In the genomic region with DNA sequence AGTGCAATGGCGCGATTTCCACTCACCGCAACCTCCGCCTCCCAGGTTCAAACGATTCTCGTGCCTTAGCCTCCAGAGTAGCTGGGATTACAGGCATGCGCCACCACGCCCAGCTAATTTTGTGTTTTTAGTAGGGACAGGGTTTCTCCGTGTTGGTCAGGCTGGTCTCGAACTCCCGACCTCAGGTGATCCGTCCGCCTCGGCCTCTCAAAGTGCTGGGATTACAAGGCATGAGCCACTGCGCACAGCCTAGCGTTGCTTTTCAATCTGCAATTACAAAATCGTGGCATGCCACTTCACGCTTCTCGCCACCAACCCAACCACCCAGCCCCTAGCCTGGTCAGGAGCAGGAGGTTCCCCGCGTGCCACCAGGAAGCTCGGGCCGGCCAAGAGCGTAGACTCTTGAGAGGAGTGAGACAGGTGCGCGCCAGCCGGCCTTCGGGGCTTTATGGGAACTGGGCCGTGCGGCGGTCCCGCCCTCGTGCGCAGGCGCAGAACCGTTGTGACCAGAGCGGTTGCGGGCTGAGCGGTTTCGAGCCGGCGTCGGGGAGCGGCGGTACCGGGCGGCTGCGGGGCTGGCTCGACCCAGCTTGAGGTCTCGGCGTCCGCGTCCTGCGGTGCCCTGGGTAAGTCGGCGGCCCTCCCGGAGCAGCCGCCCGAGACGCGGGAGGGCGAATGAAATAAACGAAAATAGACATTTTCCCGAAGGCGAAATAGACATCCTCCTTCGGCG, we compare ENCODE assay signal across 1 cellular context.
TF ChIP-seq lines count a peak whose summit lies in the region.

A gene (plus strand): TSS at position 500 of the 733 bp plus-strand sequence. CDS start 530 bp downstream, outside the sequence.

TF ChIP-seq in HepG2, 621 proteins besides CTCF, POLR2A, EP300 and RAD21 (continued from another document and continues in another):
- TF ChIP-seq NAIF1 (CRISPR knock-in tag; IDR thresholded peaks at IDR 0.05; ENCODE audit: borderline replicate concordance): no peak
- TF ChIP-seq SP5 (CRISPR knock-in tag; IDR thresholded peaks at IDR 0.05; ENCODE audit: borderline replicate concordance, low read depth): 0 out of 2 replicates have a peak, but pooled peaks have one; percentile 6
- TF ChIP-seq SALL1 (CRISPR knock-in tag; IDR thresholded peaks at IDR 0.05): peak; percentile 70
- no peak for TF ChIP-seq ZFAT (CRISPR knock-in tag; conservative IDR thresholded peaks at IDR 0.05)
- 0 out of 2 replicates have a peak, but pooled peaks have one; percentile 32 for TF ChIP-seq ELF3 (CRISPR knock-in tag; IDR thresholded peaks at IDR 0.05)
- TF ChIP-seq ZNF777 (CRISPR knock-in tag; IDR thresholded peaks at IDR 0.05): peak; percentile 92
- TF ChIP-seq KMT2A (CRISPR knock-in tag; IDR thresholded peaks at IDR 0.05): peak; percentile 41; the same call in 1 of the 2 replicates
- 0 out of 2 replicates have a peak, but pooled peaks have one; percentile 10 for TF ChIP-seq ZNF367 (CRISPR knock-in tag; IDR thresholded peaks at IDR 0.05; ENCODE audit: borderline replicate concordance)
- peak; percentile 31; the same call in 1 of the 2 replicates for TF ChIP-seq PHF21A (CRISPR knock-in tag; IDR thresholded peaks at IDR 0.05)
- 0 out of 2 replicates have a peak, but pooled peaks have one; percentile 10 for TF ChIP-seq ZFP36L1 (CRISPR knock-in tag; IDR thresholded peaks at IDR 0.05)
- TF ChIP-seq, protein P1, sequence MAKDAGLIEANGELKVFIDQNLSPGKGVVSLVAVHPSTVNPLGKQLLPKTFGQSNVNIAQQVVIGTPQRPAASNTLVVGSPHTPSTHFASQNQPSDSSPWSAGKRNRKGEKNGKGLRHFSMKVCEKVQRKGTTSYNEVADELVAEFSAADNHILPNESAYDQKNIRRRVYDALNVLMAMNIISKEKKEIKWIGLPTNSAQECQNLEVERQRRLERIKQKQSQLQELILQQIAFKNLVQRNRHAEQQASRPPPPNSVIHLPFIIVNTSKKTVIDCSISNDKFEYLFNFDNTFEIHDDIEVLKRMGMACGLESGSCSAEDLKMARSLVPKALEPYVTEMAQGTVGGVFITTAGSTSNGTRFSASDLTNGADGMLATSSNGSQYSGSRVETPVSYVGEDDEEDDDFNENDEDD (CRISPR knock-in tag; IDR thresholded peaks at IDR 0.05; ENCODE audit: borderline replicate concordance): peak; percentile 90; the same call in 1 of the 2 replicates
- TF ChIP-seq NONO (IDR thresholded peaks at IDR 0.05): no peak
- 0 out of 2 replicates have a peak, but pooled peaks have one; percentile 56 for TF ChIP-seq NONO (CRISPR knock-in tag; conservative IDR thresholded peaks at IDR 0.05)
- TF ChIP-seq, protein P2, sequence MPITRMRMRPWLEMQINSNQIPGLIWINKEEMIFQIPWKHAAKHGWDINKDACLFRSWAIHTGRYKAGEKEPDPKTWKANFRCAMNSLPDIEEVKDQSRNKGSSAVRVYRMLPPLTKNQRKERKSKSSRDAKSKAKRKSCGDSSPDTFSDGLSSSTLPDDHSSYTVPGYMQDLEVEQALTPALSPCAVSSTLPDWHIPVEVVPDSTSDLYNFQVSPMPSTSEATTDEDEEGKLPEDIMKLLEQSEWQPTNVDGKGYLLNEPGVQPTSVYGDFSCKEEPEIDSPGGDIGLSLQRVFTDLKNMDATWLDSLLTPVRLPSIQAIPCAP (CRISPR knock-in tag; IDR thresholded peaks at IDR 0.05; ENCODE audit: low read depth): no peak
- TF ChIP-seq, protein P3, sequence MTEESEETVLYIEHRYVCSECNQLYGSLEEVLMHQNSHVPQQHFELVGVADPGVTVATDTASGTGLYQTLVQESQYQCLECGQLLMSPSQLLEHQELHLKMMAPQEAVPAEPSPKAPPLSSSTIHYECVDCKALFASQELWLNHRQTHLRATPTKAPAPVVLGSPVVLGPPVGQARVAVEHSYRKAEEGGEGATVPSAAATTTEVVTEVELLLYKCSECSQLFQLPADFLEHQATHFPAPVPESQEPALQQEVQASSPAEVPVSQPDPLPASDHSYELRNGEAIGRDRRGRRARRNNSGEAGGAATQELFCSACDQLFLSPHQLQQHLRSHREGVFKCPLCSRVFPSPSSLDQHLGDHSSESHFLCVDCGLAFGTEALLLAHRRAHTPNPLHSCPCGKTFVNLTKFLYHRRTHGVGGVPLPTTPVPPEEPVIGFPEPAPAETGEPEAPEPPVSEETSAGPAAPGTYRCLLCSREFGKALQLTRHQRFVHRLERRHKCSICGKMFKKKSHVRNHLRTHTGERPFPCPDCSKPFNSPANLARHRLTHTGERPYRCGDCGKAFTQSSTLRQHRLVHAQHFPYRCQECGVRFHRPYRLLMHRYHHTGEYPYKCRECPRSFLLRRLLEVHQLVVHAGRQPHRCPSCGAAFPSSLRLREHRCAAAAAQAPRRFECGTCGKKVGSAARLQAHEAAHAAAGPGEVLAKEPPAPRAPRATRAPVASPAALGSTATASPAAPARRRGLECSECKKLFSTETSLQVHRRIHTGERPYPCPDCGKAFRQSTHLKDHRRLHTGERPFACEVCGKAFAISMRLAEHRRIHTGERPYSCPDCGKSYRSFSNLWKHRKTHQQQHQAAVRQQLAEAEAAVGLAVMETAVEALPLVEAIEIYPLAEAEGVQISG (CRISPR knock-in tag; IDR thresholded peaks at IDR 0.05): peak; percentile 42; the same call in 1 of the 2 replicates
- TF ChIP-seq, protein P4, sequence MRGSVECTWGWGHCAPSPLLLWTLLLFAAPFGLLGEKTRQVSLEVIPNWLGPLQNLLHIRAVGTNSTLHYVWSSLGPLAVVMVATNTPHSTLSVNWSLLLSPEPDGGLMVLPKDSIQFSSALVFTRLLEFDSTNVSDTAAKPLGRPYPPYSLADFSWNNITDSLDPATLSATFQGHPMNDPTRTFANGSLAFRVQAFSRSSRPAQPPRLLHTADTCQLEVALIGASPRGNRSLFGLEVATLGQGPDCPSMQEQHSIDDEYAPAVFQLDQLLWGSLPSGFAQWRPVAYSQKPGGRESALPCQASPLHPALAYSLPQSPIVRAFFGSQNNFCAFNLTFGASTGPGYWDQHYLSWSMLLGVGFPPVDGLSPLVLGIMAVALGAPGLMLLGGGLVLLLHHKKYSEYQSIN (CRISPR knock-in tag; IDR thresholded peaks at IDR 0.05; ENCODE audit: borderline replicate concordance): no peak
- TF ChIP-seq CBX5 (CRISPR knock-in tag; IDR thresholded peaks at IDR 0.05; ENCODE audit: borderline replicate concordance): 0 out of 2 replicates have a peak, but pooled peaks have one; percentile 48
- TF ChIP-seq SRY (CRISPR knock-in tag; IDR thresholded peaks at IDR 0.05): peak; percentile 69; the same call in 1 of the 2 replicates
- TF ChIP-seq ZNF788 (CRISPR knock-in tag; IDR thresholded peaks at IDR 0.05; ENCODE audit: borderline replicate concordance): no peak
- peak; percentile 53; the same call in 1 of the 2 replicates for TF ChIP-seq ZNF879 (CRISPR knock-in tag; IDR thresholded peaks at IDR 0.05)
- peak; percentile 23; the same call in 1 of the 2 replicates for TF ChIP-seq ZNF776 (CRISPR knock-in tag; IDR thresholded peaks at IDR 0.05)
- TF ChIP-seq ZFX (CRISPR knock-in tag; IDR thresholded peaks at IDR 0.05; ENCODE audit: low read depth): peak; percentile 67
- TF ChIP-seq KLF12 (CRISPR knock-in tag; IDR thresholded peaks at IDR 0.05; ENCODE audit: borderline replicate concordance): 0 out of 2 replicates have a peak, but pooled peaks have one; percentile 21
- TF ChIP-seq HNRNPUL1 (IDR thresholded peaks at IDR 0.05; ENCODE audit: low read depth, low read length): no peak
- TF ChIP-seq RBFOX2 (IDR thresholded peaks at IDR 0.05; ENCODE audit: low read depth, low read length): peak; percentile 67; the same call in 1 of the 2 replicates
- peak; percentile 49; the same call in 1 of the 2 replicates for TF ChIP-seq ZNF350 (CRISPR knock-in tag; IDR thresholded peaks at IDR 0.05; ENCODE audit: borderline replicate concordance, low read depth)
- peak; percentile 19; the same call in 1 of the 2 replicates for TF ChIP-seq ISL2 (CRISPR knock-in tag; IDR thresholded peaks at IDR 0.05)
- no peak for TF ChIP-seq RFXANK (CRISPR knock-in tag; IDR thresholded peaks at IDR 0.05)
- TF ChIP-seq ARHGAP35 (CRISPR knock-in tag; IDR thresholded peaks at IDR 0.05; ENCODE audit: borderline replicate concordance): peak; percentile 51; the same call in 1 of the 2 replicates
- TF ChIP-seq, protein P5, sequence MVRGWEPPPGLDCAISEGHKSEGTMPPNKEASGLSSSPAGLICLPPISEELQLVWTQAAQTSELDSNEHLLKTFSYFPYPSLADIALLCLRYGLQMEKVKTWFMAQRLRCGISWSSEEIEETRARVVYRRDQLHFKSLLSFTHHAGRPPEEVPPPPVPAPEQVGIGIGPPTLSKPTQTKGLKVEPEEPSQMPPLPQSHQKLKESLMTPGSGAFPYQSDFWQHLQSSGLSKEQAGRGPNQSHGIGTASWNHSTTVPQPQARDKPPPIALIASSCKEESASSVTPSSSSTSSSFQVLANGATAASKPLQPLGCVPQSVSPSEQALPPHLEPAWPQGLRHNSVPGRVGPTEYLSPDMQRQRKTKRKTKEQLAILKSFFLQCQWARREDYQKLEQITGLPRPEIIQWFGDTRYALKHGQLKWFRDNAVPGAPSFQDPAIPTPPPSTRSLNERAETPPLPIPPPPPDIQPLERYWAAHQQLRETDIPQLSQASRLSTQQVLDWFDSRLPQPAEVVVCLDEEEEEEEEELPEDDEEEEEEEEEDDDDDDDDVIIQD (CRISPR knock-in tag; IDR thresholded peaks at IDR 0.05; ENCODE audit: low read depth): no peak
- peak; percentile 40 for TF ChIP-seq MED13 (CRISPR knock-in tag; IDR thresholded peaks at IDR 0.05)
- TF ChIP-seq ATF7-NPFF (CRISPR knock-in tag; IDR thresholded peaks at IDR 0.05; ENCODE audit: low read depth): peak; percentile 77
- TF ChIP-seq ZBTB20 (CRISPR knock-in tag; IDR thresholded peaks at IDR 0.05; ENCODE audit: borderline replicate concordance, low read depth): peak; percentile 32; the same call in 1 of the 2 replicates
- TF ChIP-seq, protein P6, sequence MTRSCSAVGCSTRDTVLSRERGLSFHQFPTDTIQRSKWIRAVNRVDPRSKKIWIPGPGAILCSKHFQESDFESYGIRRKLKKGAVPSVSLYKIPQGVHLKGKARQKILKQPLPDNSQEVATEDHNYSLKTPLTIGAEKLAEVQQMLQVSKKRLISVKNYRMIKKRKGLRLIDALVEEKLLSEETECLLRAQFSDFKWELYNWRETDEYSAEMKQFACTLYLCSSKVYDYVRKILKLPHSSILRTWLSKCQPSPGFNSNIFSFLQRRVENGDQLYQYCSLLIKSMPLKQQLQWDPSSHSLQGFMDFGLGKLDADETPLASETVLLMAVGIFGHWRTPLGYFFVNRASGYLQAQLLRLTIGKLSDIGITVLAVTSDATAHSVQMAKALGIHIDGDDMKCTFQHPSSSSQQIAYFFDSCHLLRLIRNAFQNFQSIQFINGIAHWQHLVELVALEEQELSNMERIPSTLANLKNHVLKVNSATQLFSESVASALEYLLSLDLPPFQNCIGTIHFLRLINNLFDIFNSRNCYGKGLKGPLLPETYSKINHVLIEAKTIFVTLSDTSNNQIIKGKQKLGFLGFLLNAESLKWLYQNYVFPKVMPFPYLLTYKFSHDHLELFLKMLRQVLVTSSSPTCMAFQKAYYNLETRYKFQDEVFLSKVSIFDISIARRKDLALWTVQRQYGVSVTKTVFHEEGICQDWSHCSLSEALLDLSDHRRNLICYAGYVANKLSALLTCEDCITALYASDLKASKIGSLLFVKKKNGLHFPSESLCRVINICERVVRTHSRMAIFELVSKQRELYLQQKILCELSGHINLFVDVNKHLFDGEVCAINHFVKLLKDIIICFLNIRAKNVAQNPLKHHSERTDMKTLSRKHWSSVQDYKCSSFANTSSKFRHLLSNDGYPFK (CRISPR knock-in tag; IDR thresholded peaks at IDR 0.05; ENCODE audit: borderline replicate concordance): peak; percentile 41; the same call in 1 of the 2 replicates
- TF ChIP-seq, protein P7, sequence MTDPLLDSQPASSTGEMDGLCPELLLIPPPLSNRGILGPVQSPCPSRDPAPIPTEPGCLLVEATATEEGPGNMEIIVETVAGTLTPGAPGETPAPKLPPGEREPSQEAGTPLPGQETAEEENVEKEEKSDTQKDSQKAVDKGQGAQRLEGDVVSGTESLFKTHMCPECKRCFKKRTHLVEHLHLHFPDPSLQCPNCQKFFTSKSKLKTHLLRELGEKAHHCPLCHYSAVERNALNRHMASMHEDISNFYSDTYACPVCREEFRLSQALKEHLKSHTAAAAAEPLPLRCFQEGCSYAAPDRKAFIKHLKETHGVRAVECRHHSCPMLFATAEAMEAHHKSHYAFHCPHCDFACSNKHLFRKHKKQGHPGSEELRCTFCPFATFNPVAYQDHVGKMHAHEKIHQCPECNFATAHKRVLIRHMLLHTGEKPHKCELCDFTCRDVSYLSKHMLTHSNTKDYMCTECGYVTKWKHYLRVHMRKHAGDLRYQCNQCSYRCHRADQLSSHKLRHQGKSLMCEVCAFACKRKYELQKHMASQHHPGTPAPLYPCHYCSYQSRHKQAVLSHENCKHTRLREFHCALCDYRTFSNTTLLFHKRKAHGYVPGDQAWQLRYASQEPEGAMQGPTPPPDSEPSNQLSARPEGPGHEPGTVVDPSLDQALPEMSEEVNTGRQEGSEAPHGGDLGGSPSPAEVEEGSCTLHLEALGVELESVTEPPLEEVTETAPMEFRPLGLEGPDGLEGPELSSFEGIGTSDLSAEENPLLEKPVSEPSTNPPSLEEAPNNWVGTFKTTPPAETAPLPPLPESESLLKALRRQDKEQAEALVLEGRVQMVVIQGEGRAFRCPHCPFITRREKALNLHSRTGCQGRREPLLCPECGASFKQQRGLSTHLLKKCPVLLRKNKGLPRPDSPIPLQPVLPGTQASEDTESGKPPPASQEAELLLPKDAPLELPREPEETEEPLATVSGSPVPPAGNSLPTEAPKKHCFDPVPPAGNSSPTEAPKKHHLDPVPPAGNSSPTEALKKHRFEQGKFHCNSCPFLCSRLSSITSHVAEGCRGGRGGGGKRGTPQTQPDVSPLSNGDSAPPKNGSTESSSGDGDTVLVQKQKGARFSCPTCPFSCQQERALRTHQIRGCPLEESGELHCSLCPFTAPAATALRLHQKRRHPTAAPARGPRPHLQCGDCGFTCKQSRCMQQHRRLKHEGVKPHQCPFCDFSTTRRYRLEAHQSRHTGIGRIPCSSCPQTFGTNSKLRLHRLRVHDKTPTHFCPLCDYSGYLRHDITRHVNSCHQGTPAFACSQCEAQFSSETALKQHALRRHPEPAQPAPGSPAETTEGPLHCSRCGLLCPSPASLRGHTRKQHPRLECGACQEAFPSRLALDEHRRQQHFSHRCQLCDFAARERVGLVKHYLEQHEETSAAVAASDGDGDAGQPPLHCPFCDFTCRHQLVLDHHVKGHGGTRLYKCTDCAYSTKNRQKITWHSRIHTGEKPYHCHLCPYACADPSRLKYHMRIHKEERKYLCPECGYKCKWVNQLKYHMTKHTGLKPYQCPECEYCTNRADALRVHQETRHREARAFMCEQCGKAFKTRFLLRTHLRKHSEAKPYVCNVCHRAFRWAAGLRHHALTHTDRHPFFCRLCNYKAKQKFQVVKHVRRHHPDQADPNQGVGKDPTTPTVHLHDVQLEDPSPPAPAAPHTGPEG (CRISPR knock-in tag; IDR thresholded peaks at IDR 0.05): peak; percentile 74
- peak; percentile 74; the same call in 1 of the 2 replicates for TF ChIP-seq ZNF274 (CRISPR knock-in tag; IDR thresholded peaks at IDR 0.05)
- 0 out of 2 replicates have a peak, but pooled peaks have one; percentile 44 for TF ChIP-seq BORCS8-MEF2B (CRISPR knock-in tag; IDR thresholded peaks at IDR 0.05)
- peak; percentile 79 for TF ChIP-seq NRL (CRISPR knock-in tag; IDR thresholded peaks at IDR 0.05; ENCODE audit: borderline replicate concordance)
- peak; percentile 6; the same call in 1 of the 2 replicates for TF ChIP-seq ZSCAN20 (CRISPR knock-in tag; IDR thresholded peaks at IDR 0.05; ENCODE audit: borderline replicate concordance)
- TF ChIP-seq TP53 (CRISPR knock-in tag; conservative IDR thresholded peaks at IDR 0.05): 0 out of 2 replicates have a peak, but pooled peaks have one; percentile 65
- TF ChIP-seq NFE2L1 (CRISPR knock-in tag; IDR thresholded peaks at IDR 0.05; ENCODE audit: borderline replicate concordance): no peak
- no peak for TF ChIP-seq NFRKB (IDR thresholded peaks at IDR 0.05)
- TF ChIP-seq ZC3H13 (CRISPR knock-in tag; IDR thresholded peaks at IDR 0.05): peak; percentile 79; the same call in 1 of the 2 replicates
